Comparison of ENCODE assay signal across 3 cellular contexts in genomic region chr1:195704028-195704427, GRCh38.
TF ChIP-seq lines count a peak whose summit lies in the region.

No MANE protein-coding gene starts in this region.

TF ChIP-seq in A549, 52 proteins besides CTCF, POLR2A, EP300 and RAD21 (continued from another document):
- TF ChIP-seq, protein P1, sequence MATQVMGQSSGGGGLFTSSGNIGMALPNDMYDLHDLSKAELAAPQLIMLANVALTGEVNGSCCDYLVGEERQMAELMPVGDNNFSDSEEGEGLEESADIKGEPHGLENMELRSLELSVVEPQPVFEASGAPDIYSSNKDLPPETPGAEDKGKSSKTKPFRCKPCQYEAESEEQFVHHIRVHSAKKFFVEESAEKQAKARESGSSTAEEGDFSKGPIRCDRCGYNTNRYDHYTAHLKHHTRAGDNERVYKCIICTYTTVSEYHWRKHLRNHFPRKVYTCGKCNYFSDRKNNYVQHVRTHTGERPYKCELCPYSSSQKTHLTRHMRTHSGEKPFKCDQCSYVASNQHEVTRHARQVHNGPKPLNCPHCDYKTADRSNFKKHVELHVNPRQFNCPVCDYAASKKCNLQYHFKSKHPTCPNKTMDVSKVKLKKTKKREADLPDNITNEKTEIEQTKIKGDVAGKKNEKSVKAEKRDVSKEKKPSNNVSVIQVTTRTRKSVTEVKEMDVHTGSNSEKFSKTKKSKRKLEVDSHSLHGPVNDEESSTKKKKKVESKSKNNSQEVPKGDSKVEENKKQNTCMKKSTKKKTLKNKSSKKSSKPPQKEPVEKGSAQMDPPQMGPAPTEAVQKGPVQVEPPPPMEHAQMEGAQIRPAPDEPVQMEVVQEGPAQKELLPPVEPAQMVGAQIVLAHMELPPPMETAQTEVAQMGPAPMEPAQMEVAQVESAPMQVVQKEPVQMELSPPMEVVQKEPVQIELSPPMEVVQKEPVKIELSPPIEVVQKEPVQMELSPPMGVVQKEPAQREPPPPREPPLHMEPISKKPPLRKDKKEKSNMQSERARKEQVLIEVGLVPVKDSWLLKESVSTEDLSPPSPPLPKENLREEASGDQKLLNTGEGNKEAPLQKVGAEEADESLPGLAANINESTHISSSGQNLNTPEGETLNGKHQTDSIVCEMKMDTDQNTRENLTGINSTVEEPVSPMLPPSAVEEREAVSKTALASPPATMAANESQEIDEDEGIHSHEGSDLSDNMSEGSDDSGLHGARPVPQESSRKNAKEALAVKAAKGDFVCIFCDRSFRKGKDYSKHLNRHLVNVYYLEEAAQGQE (IDR thresholded peaks at IDR 0.05), result no peak
- TF ChIP-seq, protein P2, sequence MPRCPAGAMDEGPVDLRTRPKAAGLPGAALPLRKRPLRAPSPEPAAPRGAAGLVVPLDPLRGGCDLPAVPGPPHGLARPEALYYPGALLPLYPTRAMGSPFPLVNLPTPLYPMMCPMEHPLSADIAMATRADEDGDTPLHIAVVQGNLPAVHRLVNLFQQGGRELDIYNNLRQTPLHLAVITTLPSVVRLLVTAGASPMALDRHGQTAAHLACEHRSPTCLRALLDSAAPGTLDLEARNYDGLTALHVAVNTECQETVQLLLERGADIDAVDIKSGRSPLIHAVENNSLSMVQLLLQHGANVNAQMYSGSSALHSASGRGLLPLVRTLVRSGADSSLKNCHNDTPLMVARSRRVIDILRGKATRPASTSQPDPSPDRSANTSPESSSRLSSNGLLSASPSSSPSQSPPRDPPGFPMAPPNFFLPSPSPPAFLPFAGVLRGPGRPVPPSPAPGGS (IDR thresholded peaks at IDR 0.05), result no peak
- peak; percentile 53 for TF ChIP-seq MAFK (IDR thresholded peaks at IDR 0.05; ENCODE audit: partially characterized antibody)
- no peak for TF ChIP-seq CHD4 (IDR thresholded peaks at IDR 0.05; ENCODE audit: borderline replicate concordance)

TF ChIP-seq in IMR-90, 13 proteins besides CTCF, POLR2A, EP300 and RAD21 (continued from another document):
- peak; percentile 35; the same call in 1 of the 2 replicates for TF ChIP-seq MAFK (IDR thresholded peaks at IDR 0.05; ENCODE audit: low read depth, low read length)

TF ChIP-seq in K562, 482 proteins besides CTCF, POLR2A, EP300 and RAD21:
- TF ChIP-seq C11orf30 (IDR thresholded peaks at IDR 0.05; ENCODE audit: low read depth) (0 out of 2 replicates have a peak, but pooled peaks have one; percentile 9), ZNF695 (CRISPR knock-in tag; IDR thresholded peaks at IDR 0.05) (no peak), ILF3 (IDR thresholded peaks at IDR 0.05; ENCODE audit: borderline replicate concordance) (no peak), ZNF830 (CRISPR knock-in tag; IDR thresholded peaks at IDR 0.05) (no peak), KLF6 (CRISPR knock-in tag; IDR thresholded peaks at IDR 0.05; ENCODE audit: borderline replicate concordance) (no peak), GTF2A2 (tag; IDR thresholded peaks at IDR 0.05) (no peak), NCOA6 (IDR thresholded peaks at IDR 0.05) (no peak), MYBL2 (IDR thresholded peaks at IDR 0.05; ENCODE audit: low read depth) (no peak), MYBL2 (CRISPR knock-in tag; IDR thresholded peaks at IDR 0.05; ENCODE audit: borderline replicate concordance) (no peak), ETV6 (IDR thresholded peaks at IDR 0.05; ENCODE audit: borderline replicate concordance in 1 of 2, low read depth in 2 of 2, low read length in 1 of 2) (no peak), ETV6 (CRISPR knock-in tag; IDR thresholded peaks at IDR 0.05; ENCODE audit: borderline replicate concordance) (no peak), ZNF316 (IDR thresholded peaks at IDR 0.05) (peak; percentile 50), STAT5B (CRISPR knock-in tag; IDR thresholded peaks at IDR 0.05) (no peak), CC2D1A (IDR thresholded peaks at IDR 0.05) (no peak), HES1 (IDR thresholded peaks at IDR 0.05; ENCODE audit: low read depth) (no peak), TRIM24 (IDR thresholded peaks at IDR 0.05) (no peak), FOXK1 (CRISPR knock-in tag; IDR thresholded peaks at IDR 0.05; ENCODE audit: borderline replicate concordance) (no peak)
